In the genomic region with DNA sequence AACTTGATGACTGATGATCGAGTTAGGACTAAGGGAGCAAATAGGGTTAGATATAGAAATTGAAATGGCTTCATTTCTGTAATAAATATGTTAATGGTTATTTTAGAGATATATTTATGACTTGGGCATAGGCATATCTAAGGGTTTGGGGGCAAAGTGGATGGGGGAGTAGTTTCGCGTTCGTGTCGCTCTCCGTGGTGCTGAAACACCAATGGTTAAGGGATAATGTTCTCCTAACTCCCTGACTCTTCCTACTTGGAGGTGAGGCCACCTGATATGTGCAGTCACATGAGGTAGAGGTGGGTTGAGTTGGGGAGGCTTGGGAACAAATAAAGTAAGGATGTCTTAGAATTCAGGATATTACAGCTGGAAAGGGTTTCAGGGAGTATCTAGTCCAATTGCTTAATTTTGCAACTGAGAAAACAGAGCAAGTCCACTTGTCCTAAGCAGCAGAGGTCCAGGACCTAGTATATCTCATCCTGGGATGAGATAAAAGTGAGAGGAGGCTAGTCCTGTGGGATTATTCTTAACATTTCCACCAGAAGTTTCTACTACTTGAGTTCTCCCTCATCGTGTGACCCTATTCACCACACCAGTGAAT, we compare ENCODE assay signal across 1 cellular context.
TF ChIP-seq lines count a peak whose summit lies in the region.

No MANE protein-coding gene starts in this region.

TF ChIP-seq in K562, 482 proteins besides CTCF, POLR2A, EP300 and RAD21 (continued from another document):
- TF ChIP-seq ZMIZ1 (IDR thresholded peaks at IDR 0.05; ENCODE audit: low read depth in 2 of 2, low read length in 2 of 2) = no peak
- TF ChIP-seq NR3C1 (CRISPR knock-in tag; IDR thresholded peaks at IDR 0.05) = no peak
- no peak for TF ChIP-seq E2F3 (CRISPR knock-in tag; IDR thresholded peaks at IDR 0.05)
- TF ChIP-seq STAT6 (CRISPR knock-in tag; IDR thresholded peaks at IDR 0.05) = no peak
- no peak for TF ChIP-seq ELK3 (CRISPR knock-in tag; IDR thresholded peaks at IDR 0.05)
- TF ChIP-seq, protein P1, sequence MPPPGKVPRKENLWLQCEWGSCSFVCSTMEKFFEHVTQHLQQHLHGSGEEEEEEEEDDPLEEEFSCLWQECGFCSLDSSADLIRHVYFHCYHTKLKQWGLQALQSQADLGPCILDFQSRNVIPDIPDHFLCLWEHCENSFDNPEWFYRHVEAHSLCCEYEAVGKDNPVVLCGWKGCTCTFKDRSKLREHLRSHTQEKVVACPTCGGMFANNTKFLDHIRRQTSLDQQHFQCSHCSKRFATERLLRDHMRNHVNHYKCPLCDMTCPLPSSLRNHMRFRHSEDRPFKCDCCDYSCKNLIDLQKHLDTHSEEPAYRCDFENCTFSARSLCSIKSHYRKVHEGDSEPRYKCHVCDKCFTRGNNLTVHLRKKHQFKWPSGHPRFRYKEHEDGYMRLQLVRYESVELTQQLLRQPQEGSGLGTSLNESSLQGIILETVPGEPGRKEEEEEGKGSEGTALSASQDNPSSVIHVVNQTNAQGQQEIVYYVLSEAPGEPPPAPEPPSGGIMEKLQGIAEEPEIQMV (tag; conservative IDR thresholded peaks at IDR 0.05; ENCODE audit: low read depth) = no peak
- TF ChIP-seq, protein P2, sequence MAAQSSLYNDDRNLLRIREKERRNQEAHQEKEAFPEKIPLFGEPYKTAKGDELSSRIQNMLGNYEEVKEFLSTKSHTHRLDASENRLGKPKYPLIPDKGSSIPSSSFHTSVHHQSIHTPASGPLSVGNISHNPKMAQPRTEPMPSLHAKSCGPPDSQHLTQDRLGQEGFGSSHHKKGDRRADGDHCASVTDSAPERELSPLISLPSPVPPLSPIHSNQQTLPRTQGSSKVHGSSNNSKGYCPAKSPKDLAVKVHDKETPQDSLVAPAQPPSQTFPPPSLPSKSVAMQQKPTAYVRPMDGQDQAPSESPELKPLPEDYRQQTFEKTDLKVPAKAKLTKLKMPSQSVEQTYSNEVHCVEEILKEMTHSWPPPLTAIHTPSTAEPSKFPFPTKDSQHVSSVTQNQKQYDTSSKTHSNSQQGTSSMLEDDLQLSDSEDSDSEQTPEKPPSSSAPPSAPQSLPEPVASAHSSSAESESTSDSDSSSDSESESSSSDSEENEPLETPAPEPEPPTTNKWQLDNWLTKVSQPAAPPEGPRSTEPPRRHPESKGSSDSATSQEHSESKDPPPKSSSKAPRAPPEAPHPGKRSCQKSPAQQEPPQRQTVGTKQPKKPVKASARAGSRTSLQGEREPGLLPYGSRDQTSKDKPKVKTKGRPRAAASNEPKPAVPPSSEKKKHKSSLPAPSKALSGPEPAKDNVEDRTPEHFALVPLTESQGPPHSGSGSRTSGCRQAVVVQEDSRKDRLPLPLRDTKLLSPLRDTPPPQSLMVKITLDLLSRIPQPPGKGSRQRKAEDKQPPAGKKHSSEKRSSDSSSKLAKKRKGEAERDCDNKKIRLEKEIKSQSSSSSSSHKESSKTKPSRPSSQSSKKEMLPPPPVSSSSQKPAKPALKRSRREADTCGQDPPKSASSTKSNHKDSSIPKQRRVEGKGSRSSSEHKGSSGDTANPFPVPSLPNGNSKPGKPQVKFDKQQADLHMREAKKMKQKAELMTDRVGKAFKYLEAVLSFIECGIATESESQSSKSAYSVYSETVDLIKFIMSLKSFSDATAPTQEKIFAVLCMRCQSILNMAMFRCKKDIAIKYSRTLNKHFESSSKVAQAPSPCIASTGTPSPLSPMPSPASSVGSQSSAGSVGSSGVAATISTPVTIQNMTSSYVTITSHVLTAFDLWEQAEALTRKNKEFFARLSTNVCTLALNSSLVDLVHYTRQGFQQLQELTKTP (IDR thresholded peaks at IDR 0.05; ENCODE audit: low read depth in 1 of 2, partially characterized antibody in 2 of 2) = peak in 1 of 2 experiments; percentile 78
- no peak for TF ChIP-seq FOXK1 (CRISPR knock-in tag; IDR thresholded peaks at IDR 0.05; ENCODE audit: borderline replicate concordance)
- TF ChIP-seq, protein P3, sequence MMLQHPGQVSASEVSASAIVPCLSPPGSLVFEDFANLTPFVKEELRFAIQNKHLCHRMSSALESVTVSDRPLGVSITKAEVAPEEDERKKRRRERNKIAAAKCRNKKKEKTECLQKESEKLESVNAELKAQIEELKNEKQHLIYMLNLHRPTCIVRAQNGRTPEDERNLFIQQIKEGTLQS (IDR thresholded peaks at IDR 0.05) = no peak
- TF ChIP-seq, protein P3 (CRISPR knock-in tag; conservative IDR thresholded peaks at IDR 0.05) = no peak
- no peak for TF ChIP-seq NR4A1 (CRISPR knock-in tag; IDR thresholded peaks at IDR 0.05)
- no peak for TF ChIP-seq NR4A1 (tag; IDR thresholded peaks at IDR 0.05)
- TF ChIP-seq, protein P4, sequence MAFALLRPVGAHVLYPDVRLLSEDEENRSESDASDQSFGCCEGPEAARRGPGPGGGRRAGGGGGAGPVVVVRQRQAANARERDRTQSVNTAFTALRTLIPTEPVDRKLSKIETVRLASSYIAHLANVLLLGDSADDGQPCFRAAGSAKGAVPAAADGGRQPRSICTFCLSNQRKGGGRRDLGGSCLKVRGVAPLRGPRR (CRISPR knock-in tag; IDR thresholded peaks at IDR 0.05) = no peak
- no peak for TF ChIP-seq LCOR (CRISPR knock-in tag; IDR thresholded peaks at IDR 0.05)
- TF ChIP-seq TFAM (CRISPR knock-in tag; conservative IDR thresholded peaks at IDR 0.05) = no peak
- no peak for TF ChIP-seq MTF1 (CRISPR knock-in tag; IDR thresholded peaks at IDR 0.05; ENCODE audit: borderline replicate concordance)
- TF ChIP-seq EWSR1 (IDR thresholded peaks at IDR 0.05; ENCODE audit: borderline replicate concordance, low read depth, partially characterized antibody) = no peak
- TF ChIP-seq SIX5 (IDR thresholded peaks at IDR 0.05; ENCODE audit: borderline replicate concordance in 1 of 2, insufficient read depth in 1 of 2, low read depth in 1 of 2, low read length in 2 of 2) = no peak
- no peak for TF ChIP-seq POLR3A (IDR thresholded peaks at IDR 0.05; ENCODE audit: borderline replicate concordance, extremely low read depth, insufficient read depth, insufficient read length)
- TF ChIP-seq ZSCAN32 (CRISPR knock-in tag; IDR thresholded peaks at IDR 0.05) = no peak
- no peak for TF ChIP-seq JUN (IDR thresholded peaks at IDR 0.05; ENCODE audit: borderline replicate concordance, low read depth, low read length)
- TF ChIP-seq JUN (CRISPR knock-in tag; IDR thresholded peaks at IDR 0.05; ENCODE audit: borderline replicate concordance) = no peak
- no peak for TF ChIP-seq HDGF (IDR thresholded peaks at IDR 0.05)
- TF ChIP-seq ZNF174 (CRISPR knock-in tag; IDR thresholded peaks at IDR 0.05) = no peak
- TF ChIP-seq, protein P5, sequence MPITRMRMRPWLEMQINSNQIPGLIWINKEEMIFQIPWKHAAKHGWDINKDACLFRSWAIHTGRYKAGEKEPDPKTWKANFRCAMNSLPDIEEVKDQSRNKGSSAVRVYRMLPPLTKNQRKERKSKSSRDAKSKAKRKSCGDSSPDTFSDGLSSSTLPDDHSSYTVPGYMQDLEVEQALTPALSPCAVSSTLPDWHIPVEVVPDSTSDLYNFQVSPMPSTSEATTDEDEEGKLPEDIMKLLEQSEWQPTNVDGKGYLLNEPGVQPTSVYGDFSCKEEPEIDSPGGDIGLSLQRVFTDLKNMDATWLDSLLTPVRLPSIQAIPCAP (CRISPR knock-in tag; IDR thresholded peaks at IDR 0.05; ENCODE audit: borderline replicate concordance) = no peak
- TF ChIP-seq MBD2 (IDR thresholded peaks at IDR 0.05; ENCODE audit: borderline replicate concordance, low read depth) = no peak
